Comparison of ENCODE assay signal across 8 cellular contexts in genomic region chr12:57782243-57782607, GRCh38. TPM values are rescaled to one million over a fixed set of nuclear protein-coding genes. Genes with fewer than 3 reads are reported as not detected.
DNase-seq lines count a peak whose midpoint lies in the region; ATAC-seq and TF ChIP-seq lines count a peak whose summit lies in the region.

No MANE protein-coding gene starts in this region.

- H2AFZ ChIP-seq in mammary epithelial cell (ENCODE audit: low read depth, low read length) (no peak overlapping the region), OCI-LY3 (ENCODE audit: low read depth, low read length) (peak overlapping the region; percentile 89)

- H3K27ac ChIP-seq in mammary epithelial cell (ENCODE audit: insufficient read depth, low read depth, low read length) = no peak overlapping the region
- no peak overlapping the region for H3K27ac ChIP-seq in OCI-LY3 (ENCODE audit: low read length)
- H3K27ac ChIP-seq in tibial nerve = peak overlapping the region in 1 of 4 donors; percentile 81

- H3K9me3 Mint-ChIP-seq in MCF 10A (ENCODE audit: unreplicated experiment) = no peaks in the 10 kb centered on the region
- peaks cover 6% of the 10 kb centered on the region for H3K9me3 Mint-ChIP-seq in glutamatergic neuron (ENCODE audit: unreplicated experiment)

- TF ChIP-seq EP300 in tibial nerve (IDR thresholded peaks at IDR 0.05) = no peak

- CTCF ChIA-PET in MCF 10A (lab: Yijun Ruan, JAX) (interaction anchor here (0.6 to 2.5 kb wide), 16 partner anchors 8 to 120 kb away, joined by 3 to 15 read pairs (median 4); partner anchors contain the start of genes CYP27B1, EEF1AKMT3 and METTL1), mammary epithelial cell (lab: Charles Lee; ENCODE audit: low non-redundant PET) (no interaction called here)

- dilution Hi-C loops in mammary epithelial cell (cut with HindIII; ENCODE audit: low sequenced_read_pairs) = no loop called here

- H3K4me3 ChIP-seq in mammary epithelial cell (replicated peaks in 1 of 3; ENCODE audit: insufficient read depth in 1 of 3, low read depth in 2 of 3, low read length in 3 of 3) (no peak overlapping the region), OCI-LY3 (ENCODE audit: low read length) (peak overlapping the region; percentile 89), tibial nerve (peak overlapping the region; percentile 73 to 96 (median 82))

- H3K4me3 Mint-ChIP-seq in MCF 10A (ENCODE audit: unreplicated experiment) = peak overlapping the region; percentile 98
- peak overlapping the region; percentile 97 for H3K4me3 Mint-ChIP-seq in glutamatergic neuron (ENCODE audit: unreplicated experiment)

- H3K27me3 Mint-ChIP-seq in MCF 10A (ENCODE audit: insufficient read depth, unreplicated experiment) (no peaks in the 10 kb centered on the region), glutamatergic neuron (ENCODE audit: unreplicated experiment) (peaks cover 3% of the 10 kb centered on the region)

- no peak for TF ChIP-seq POLR2A in tibial nerve (IDR thresholded peaks at IDR 0.05)

- in situ Hi-C loops in mammary epithelial cell (cut with MboI; ENCODE audit: low sequenced_read_pairs in 2 of 2) = no loop called here

- H4K20me1 ChIP-seq in mammary epithelial cell (ENCODE audit: insufficient read depth, low read length) (no peaks in the 10 kb centered on the region), OCI-LY3 (ENCODE audit: insufficient read depth, low read length) (no peaks in the 10 kb centered on the region)

- intact Hi-C loops in MCF 10A (cut with micrococcal nuclease) = loop anchor here (1.0 kb wide), 1 partner anchor 123 kb away; no protein-coding TSS in a partner anchor
- intact Hi-C loops in mammary epithelial cell (cut with micrococcal nuclease) = loop anchor here (1.0 to 5.0 kb wide), 2 partner anchors 50 to 123 kb away; no protein-coding TSS in a partner anchor

- H3K27me3 ChIP-seq in mammary epithelial cell (ENCODE audit: insufficient read depth, low read length) (no peaks in the 10 kb centered on the region), OCI-LY3 (ENCODE audit: low read depth, low read length) (no peaks in the 10 kb centered on the region), tibial nerve (no peaks in the 10 kb centered on the region)

- H3K27ac Mint-ChIP-seq in MCF 10A (ENCODE audit: low read depth, unreplicated experiment) (peak overlapping the region; percentile 86), glutamatergic neuron (ENCODE audit: unreplicated experiment) (no peak overlapping the region)

- H3K4me1 Mint-ChIP-seq in MCF 10A (ENCODE audit: insufficient read depth, unreplicated experiment) = peaks cover 25% of the 10 kb centered on the region
- H3K4me1 Mint-ChIP-seq in glutamatergic neuron (ENCODE audit: low read depth, unreplicated experiment) = no peaks in the 10 kb centered on the region

- DNase-seq in MCF 10A (ENCODE audit: unreplicated experiment) = no peak
- DNase-seq in mammary epithelial cell = no peak
- DNase-seq in glutamatergic neuron = no peak
- DNase-seq in tibial nerve (ENCODE audit: low spot score in 2 of 2) = no peak
- DNase-seq in islet precursor cell = no peak
- DNase-seq in SIG-M5 treated with dmso at 0.1 percent for 504 hours (lab: John Stamatoyannopoulos, UW; ENCODE audit: unreplicated experiment) = no peak

- peaks cover 10% of the 10 kb centered on the region for H3K4me1 ChIP-seq in mammary epithelial cell (ENCODE audit: insufficient read depth, low read length)
- peaks cover 13% of the 10 kb centered on the region for H3K4me1 ChIP-seq in OCI-LY3 (ENCODE audit: low read length)
- H3K4me1 ChIP-seq in tibial nerve = peaks cover 0 to 26% (median 6%) of the 10 kb centered on the region in 4 donors

- no TSS peak for BruUV-seq in MCF 10A (replicated peaks; lab: Mats Ljungman, UMichigan)
- BruUV-seq in mammary epithelial cell (replicated peaks; lab: Mats Ljungman, UMichigan) = no TSS peak

- no peak overlapping the region for H3K9ac ChIP-seq in mammary epithelial cell (ENCODE audit: insufficient read depth, low read length)
- peak overlapping the region; percentile 39 for H3K9ac ChIP-seq in OCI-LY3 (ENCODE audit: low read length)

- no peak for ATAC-seq in HG03521 (IDR thresholded peaks at IDR 0.05; ENCODE audit: unreplicated experiment)

- POLR2A ChIA-PET in MCF 10A (lab: Yijun Ruan, JAX) = interaction anchor here (0.6 to 3.7 kb wide), 13 partner anchors 9 to 159 kb away, joined by 3 to 39 read pairs (median 5); partner anchors contain the start of genes ATP23, CYP27B1, EEF1AKMT3 and METTL1

- H3K36me3 Mint-ChIP-seq in MCF 10A (ENCODE audit: insufficient read depth, unreplicated experiment) (peaks cover 37% of the 10 kb centered on the region), glutamatergic neuron (ENCODE audit: unreplicated experiment) (no peaks in the 10 kb centered on the region)

- H3K36me3 ChIP-seq in mammary epithelial cell (ENCODE audit: insufficient read depth, low read length) = no peaks in the 10 kb centered on the region
- H3K36me3 ChIP-seq in OCI-LY3 (replicated peaks; ENCODE audit: low read depth, low read length) = peaks cover 25% of the 10 kb centered on the region
- H3K36me3 ChIP-seq in tibial nerve = peaks cover 0 to 55% (median 3%) of the 10 kb centered on the region in 3 donors

- H3K9me3 ChIP-seq in mammary epithelial cell (replicated peaks; ENCODE audit: insufficient read depth, low read length) (no peaks in the 10 kb centered on the region), OCI-LY3 (ENCODE audit: insufficient read depth, low read length) (no peaks in the 10 kb centered on the region), tibial nerve (no peaks in the 10 kb centered on the region)

- TF ChIP-seq CTCF in MCF 10A (IDR thresholded peaks at IDR 0.05; ENCODE audit: unreplicated experiment) = no peak
- TF ChIP-seq CTCF in mammary epithelial cell (conservative IDR thresholded peaks at IDR 0.05 in 1 of 2, IDR thresholded peaks at IDR 0.05 in 1 of 2; ENCODE audit: extremely low read depth in 1 of 2, insufficient read depth in 1 of 2, low read depth in 1 of 2, low read length in 2 of 2) = no peak
- no peak for TF ChIP-seq CTCF in OCI-LY3 (IDR thresholded peaks at IDR 0.05; ENCODE audit: low read depth, low read length)
- no peak for TF ChIP-seq CTCF in glutamatergic neuron (IDR thresholded peaks at IDR 0.05; ENCODE audit: partially characterized antibody, unreplicated experiment)
- no peak for TF ChIP-seq CTCF in tibial nerve (IDR thresholded peaks at IDR 0.05)

- H3K4me2 ChIP-seq in mammary epithelial cell (ENCODE audit: insufficient read depth, low read depth, low read length) (no peak overlapping the region), OCI-LY3 (ENCODE audit: low read length) (peak overlapping the region; percentile 83)

- 25% methylated on average over 4 of the region's 4 CpGs for WGBS in mammary epithelial cell (ENCODE audit: low coverage, missing lambda C conversion rate)
- 24% methylated on average over 4 of the region's 4 CpGs for WGBS in tibial nerve, 2 donors

- H3K79me2 ChIP-seq in mammary epithelial cell (ENCODE audit: insufficient read depth, low read length) (peaks cover 22% of the 10 kb centered on the region), OCI-LY3 (ENCODE audit: low read length) (peaks cover 19% of the 10 kb centered on the region)

RNA-seq across cellular contexts. Expression of gene TSFM, which starts 0.4 kb away (rescaled TPM):
- total RNA-seq in MCF 10A (2022) = 28.4 and 32.6 TPM in 2 replicates
- total RNA-seq in mammary epithelial cell = 10 to 100 TPM; 11.8 to 27.0 TPM
- polyA plus RNA-seq in mammary epithelial cell = 23.8 TPM
- polyA minus RNA-seq in mammary epithelial cell = 34.6 TPM
- 35.7 TPM for total RNA-seq in glutamatergic neuron (ENCODE audit: unreplicated experiment)
- total RNA-seq in tibial nerve = 10 to 100 TPM; 13.5 to 23.2 (median 22.4) TPM

RNA-seq across cellular contexts. Expression of gene EEF1AKMT3, which starts 9.8 kb away (rescaled TPM):
- total RNA-seq in MCF 10A (2022) = 7.6 and 8.1 TPM in 2 replicates
- total RNA-seq in mammary epithelial cell = 1 to 10 TPM; 6.8 to 8.2 TPM
- polyA plus RNA-seq in mammary epithelial cell = 4.4 TPM
- 0.21 TPM for polyA minus RNA-seq in mammary epithelial cell
- total RNA-seq in glutamatergic neuron (ENCODE audit: unreplicated experiment) = 3.3 TPM
- 10 to 100 TPM in 2 of 4 donors, 1 to 10 TPM in 2; 8.0 to 16.3 (median 9.6) TPM for total RNA-seq in tibial nerve

RNA-seq across cellular contexts. Expression of gene METTL1, which starts 10.3 kb away (rescaled TPM):
- total RNA-seq in MCF 10A (2022) = 26.2 and 40.6 TPM in 2 replicates
- 10 to 100 TPM in 1 of 2 donors, 1 to 10 TPM in 1; 7.7 to 28.7 TPM for total RNA-seq in mammary epithelial cell
- 29.6 TPM for polyA plus RNA-seq in mammary epithelial cell
- polyA minus RNA-seq in mammary epithelial cell = 27.4 TPM
- total RNA-seq in glutamatergic neuron (ENCODE audit: unreplicated experiment) = 9.1 TPM
- 10 to 100 TPM in 2 of 4 donors, 1 to 10 TPM in 2; 6.5 to 17.7 (median 10.1) TPM for total RNA-seq in tibial nerve

RNA-seq across cellular contexts. Expression of gene CYP27B1, which starts 15.3 kb away (rescaled TPM):
- total RNA-seq in MCF 10A (2022) = 12.6 and 27.5 TPM in 2 replicates
- 10 to 100 TPM in 1 of 2 donors, 1 to 10 TPM in 1; 6.2 to 42.1 TPM for total RNA-seq in mammary epithelial cell
- 27.4 TPM for polyA plus RNA-seq in mammary epithelial cell
- 16.0 TPM for polyA minus RNA-seq in mammary epithelial cell
- 1.7 TPM for total RNA-seq in glutamatergic neuron (ENCODE audit: unreplicated experiment)
- total RNA-seq in tibial nerve = 1 to 10 TPM in 1 of 4 donors, not detected in 3; 3.0 TPM

RNA-seq across cellular contexts. Expression of gene MARCHF9, which starts 27.3 kb away (rescaled TPM):
- total RNA-seq in MCF 10A (2022) (8.7 and 12.5 TPM in 2 replicates), mammary epithelial cell (10 to 100 TPM in 1 of 2 donors, 1 to 10 TPM in 1; 6.0 to 18.8 TPM), glutamatergic neuron (ENCODE audit: unreplicated experiment) (26.7 TPM), tibial nerve (10 to 100 TPM in 2 of 4 donors, 1 to 10 TPM in 2; 4.2 to 19.8 (median 10.4) TPM)
- polyA plus RNA-seq in mammary epithelial cell = 13.8 TPM
- 4.8 TPM for polyA minus RNA-seq in mammary epithelial cell

Comparison
In these comparisons a context has a peak if more than half of its experiments do, and no peak if none do; other contexts are left out.
1. H3K4me3 ChIP-seq: peak in OCI-LY3 (single experiment) and tibial nerve (4 of 4); none in mammary epithelial cell (0 of 3).